Comparison of ENCODE assay signal across 9 cellular contexts in the genomic region with DNA sequence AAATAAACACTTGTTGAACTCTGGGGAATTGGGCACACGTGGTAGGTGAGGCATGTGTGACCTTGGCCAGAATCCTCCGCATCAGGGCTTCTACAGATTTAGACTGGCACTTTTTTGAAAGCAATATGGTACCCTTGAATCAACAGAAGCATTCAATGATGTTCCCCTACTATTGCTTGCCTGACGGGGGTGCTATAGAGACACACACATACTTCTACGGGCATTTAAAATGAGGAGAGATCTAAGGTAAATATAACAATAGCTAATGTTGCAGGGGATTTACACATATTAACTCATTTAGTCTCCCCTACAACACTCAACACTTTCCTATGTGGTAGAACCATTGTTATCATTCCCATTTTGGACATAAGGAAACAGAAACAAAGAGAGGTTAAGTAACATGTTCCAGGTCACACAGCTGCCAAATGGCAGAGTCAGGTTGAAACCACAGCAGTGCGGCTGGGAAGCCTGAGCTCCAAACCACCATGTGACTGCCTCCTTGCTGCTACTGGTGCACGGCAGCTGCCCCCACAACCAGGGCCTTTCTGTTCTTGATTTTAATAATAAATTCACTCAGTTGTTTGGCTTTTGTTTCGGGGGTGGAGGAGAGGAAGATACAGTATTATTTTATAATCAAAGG.
A peak's percentile ranks its signal among the peaks of the same experiment; 100 is the strongest.
DNase-seq lines count a peak whose midpoint lies in the region; ATAC-seq and TF ChIP-seq lines count a peak whose summit lies in the region.
"Had no signal": no experiment of that assay in that cellular context is flagged by ENCODE, and none has a peak within 500 bp of the region (broad histone marks: within the 10 kb centered on the region; RNA-seq: fewer than 3 reads in every experiment).

No MANE protein-coding gene starts in this region.

- H3K9ac ChIP-seq in neuronal stem cell (ENCODE audit: low read depth, low read length, poor library complexity), result no peak overlapping the region

- no peak overlapping the region for H2BK12ac ChIP-seq in neuronal stem cell (ENCODE audit: low read length)

- no peak overlapping the region for H3K4ac ChIP-seq in neuronal stem cell (ENCODE audit: low read length)

- no peak overlapping the region for H4K8ac ChIP-seq in neuronal stem cell (ENCODE audit: low read depth, low read length)

- H3K9me3 ChIP-seq in neuronal stem cell (replicated peaks in 1 of 2; ENCODE audit: control insufficient read depth in 2 of 2, insufficient read depth in 1 of 2, low read depth in 1 of 2, low read length in 2 of 2), result no peaks in the 10 kb centered on the region

- H3K23ac ChIP-seq in neuronal stem cell (ENCODE audit: low read depth, low read length, poor library complexity), result no peak overlapping the region

- ATAC-seq in GM18520 (IDR thresholded peaks at IDR 0.05; ENCODE audit: unreplicated experiment) (peak; percentile 69), HG02642 (IDR thresholded peaks at IDR 0.05; ENCODE audit: poor library complexity, unreplicated experiment) (peak; percentile 93)

- no peak overlapping the region for H4K91ac ChIP-seq in neuronal stem cell (ENCODE audit: low read depth, low read length, poor library complexity)

- no peak overlapping the region for H3K27ac ChIP-seq in 22Rv1
- H3K27ac ChIP-seq in neuronal stem cell (replicated peaks; ENCODE audit: low read length), result no peak overlapping the region

- peak; percentile 47 for TF ChIP-seq CTCF in 22Rv1 (IDR thresholded peaks at IDR 0.05)

- no CpG with 5 or more reads among the region's 7 CpGs for WGBS in neuronal stem cell (ENCODE audit: extremely low coverage in 2 of 2, insufficient read length in 2 of 2, insufficient replicate concordance in 1 of 2), 2 donors

- no peak overlapping the region for H2BK120ac ChIP-seq in neuronal stem cell (ENCODE audit: low read depth, low read length)

- no peak overlapping the region for H3K18ac ChIP-seq in neuronal stem cell (ENCODE audit: low read length)

- H3K36me3 ChIP-seq in neuronal stem cell (replicated peaks in 1 of 2; ENCODE audit: control insufficient read depth in 2 of 2, insufficient read depth in 2 of 2, low read length in 2 of 2), result no peaks in the 10 kb centered on the region

- no peak overlapping the region for H3K14ac ChIP-seq in neuronal stem cell (ENCODE audit: low read length)

- no peaks in the 10 kb centered on the region for H3K27me3 ChIP-seq in neuronal stem cell (ENCODE audit: control insufficient read depth in 3 of 3, insufficient read depth in 3 of 3, low read depth in 1 of 3, low read length in 3 of 3)

- peak; percentile 14 for DNase-seq in NAMALWA (ENCODE audit: low spot score)
- no peak for DNase-seq in NCI-H2171 treated with DMSO at 0.1 percent for 48 hours (lab: John Stamatoyannopoulos, UW)
- no peak for DNase-seq in nucleus accumbens (lab: John Stamatoyannopoulos, UW)
- DNase-seq in superior temporal gyrus (ENCODE audit: extremely low spot score), result no peak
- no peak for DNase-seq in neuronal stem cell (ENCODE audit: low spot score)
- DNase-seq: CD4-positive, alpha-beta memory T cell had no signal

- no peaks in the 10 kb centered on the region for H3K4me1 ChIP-seq in neuronal stem cell (ENCODE audit: control insufficient read depth in 2 of 2, insufficient read depth in 1 of 2, low read depth in 1 of 2, low read length in 2 of 2)

- no peak overlapping the region for H2BK5ac ChIP-seq in neuronal stem cell (ENCODE audit: low read length)

- H3K4me3 ChIP-seq in neuronal stem cell (ENCODE audit: low read length in 2 of 2), result no peak overlapping the region

- no peak overlapping the region for H3K4me2 ChIP-seq in neuronal stem cell (ENCODE audit: insufficient read depth, low read length, poor library complexity, severe bottlenecking)

- no peak overlapping the region for H2BK15ac ChIP-seq in neuronal stem cell (ENCODE audit: low read length)

- H2AK5ac ChIP-seq in neuronal stem cell (ENCODE audit: low read depth, low read length), result no peak overlapping the region

- no peaks in the 10 kb centered on the region for H3K79me1 ChIP-seq in neuronal stem cell (ENCODE audit: low read depth, low read length)

- no peak overlapping the region for H2AFZ ChIP-seq in neuronal stem cell (ENCODE audit: low read length)
